ENCODE assay signal across 16 cellular contexts in the genomic region with DNA sequence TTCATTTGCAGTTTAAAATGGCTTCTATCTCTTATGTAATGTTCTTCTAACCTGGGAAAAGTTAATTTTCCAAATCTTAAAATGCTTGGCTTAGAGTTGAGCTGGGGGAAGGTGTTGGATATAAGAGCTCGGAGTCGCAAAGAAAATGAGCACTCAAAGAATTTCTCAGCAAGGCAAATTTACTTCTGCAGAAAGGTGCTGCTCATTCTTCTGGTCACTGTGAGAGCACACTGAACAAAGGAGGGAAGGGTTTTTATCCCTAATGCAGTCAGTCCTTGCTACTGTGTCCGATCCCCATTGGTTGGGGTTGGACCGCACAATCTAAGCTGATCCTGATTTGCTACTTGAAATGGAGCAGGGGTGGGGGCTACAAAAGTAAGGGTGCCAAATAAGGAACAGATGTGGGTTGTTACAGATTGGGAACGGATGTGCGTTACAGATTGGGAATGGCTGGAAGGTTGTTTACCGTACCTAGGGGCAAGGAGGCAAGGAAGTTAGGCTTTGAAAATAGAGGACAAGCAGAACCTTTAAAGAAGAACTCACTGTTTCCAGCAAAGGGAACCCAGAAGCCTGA. TPM values are rescaled to one million over a fixed set of nuclear protein-coding genes. Genes with fewer than 3 reads are reported as not detected.
DNase-seq lines count a peak whose midpoint lies in the region; FAIRE-seq and TF ChIP-seq lines count a peak whose summit lies in the region.
"Had no signal": no experiment of that assay in that cellular context is flagged by ENCODE, and none has a peak within 500 bp of the region (broad histone marks: within the 10 kb centered on the region; RNA-seq: fewer than 3 reads in every experiment).

No MANE protein-coding gene starts in this region.

- no peak overlapping the region for H4K91ac ChIP-seq in H1 (replicated peaks; ENCODE audit: insufficient read length, low read length)

- H3K4me3 Mint-ChIP-seq in neural progenitor cell, result no peak overlapping the region
- H3K4me3 Mint-ChIP-seq: CD14-positive monocyte; CD8-positive, alpha-beta T cell had no signal

- intact Hi-C loops in OCI-LY7 (cut with micrococcal nuclease; ENCODE audit: unreplicated experiment), result no loop called here

- no peaks in the 10 kb centered on the region for H3K27me3 ChIP-seq in H1 (replicated peaks in 1 of 4; ENCODE audit: control insufficient read depth in 3 of 4, extremely low read depth in 1 of 4, insufficient read depth in 3 of 4, low read length in 3 of 4)
- H3K27me3 ChIP-seq in neural progenitor cell, result no peaks in the 10 kb centered on the region

- peaks cover 14% of the 10 kb centered on the region for H3K9me3 Mint-ChIP-seq in neural progenitor cell

- no peak overlapping the region for H3K27ac Mint-ChIP-seq in neural progenitor cell
- H3K27ac Mint-ChIP-seq: CD14-positive monocyte; CD8-positive, alpha-beta T cell had no signal

- WGBS in H1 (ENCODE audit: extremely low coverage in 1 of 2, insufficient coverage in 1 of 2, insufficient read length in 1 of 2, insufficient replicate concordance in 2 of 2, low coverage in 1 of 2, low lambda C conversion rate in 2 of 2, missing lambda C conversion rate in 1 of 2), 2 experiments, result 92% methylated on average over 7 of the region's 7 CpGs; no CpG with 5 or more reads in 1 of the 2 experiments

- no peak for TF ChIP-seq RAD21 in H1 (IDR thresholded peaks at IDR 0.05 in 1 of 2, conservative IDR thresholded peaks at IDR 0.05 in 1 of 2; ENCODE audit: low read depth in 2 of 2, low read length in 2 of 2)

- H3K9ac ChIP-seq in H1 (replicated peaks in 1 of 4; ENCODE audit: extremely low read depth in 1 of 4, low read depth in 3 of 4, low read length in 3 of 4), result no peak overlapping the region
- no peak overlapping the region for H3K9ac ChIP-seq in neural progenitor cell
- H3K9ac ChIP-seq: KMS-11 had no signal

- POLR2A ChIA-PET in OCI-LY7 (lab: Charles Lee) (interaction anchor here (0.6 kb wide), 1 partner anchor 54 kb away, joined by 5 read pairs; no protein-coding TSS in a partner anchor), H1 (lab: Charles Lee; ENCODE audit: partially characterized antibody) (interaction anchor here (0.6 to 1.3 kb wide), 3 partner anchors 16 to 54 kb away, joined by 3 to 5 read pairs (median 4); no protein-coding TSS in a partner anchor)

- H3K27ac ChIP-seq in OCI-LY7 (ENCODE audit: low read depth, low read length, poor library complexity, severe bottlenecking) (no peak overlapping the region), H1 (ENCODE audit: low read depth, low read length) (no peak overlapping the region), neural progenitor cell (no peak overlapping the region)
- H3K27ac ChIP-seq: 22Rv1, KMS-11 had no signal

- no peak overlapping the region for H3K4me3 ChIP-seq in OCI-LY7 (ENCODE audit: low read depth, low read length, poor library complexity, severe bottlenecking)
- H3K4me3 ChIP-seq in H1 (ENCODE audit: extremely low read depth in 1 of 4, insufficient read depth in 2 of 4, low read depth in 3 of 4, low read length in 4 of 4), result no peak overlapping the region
- no peak overlapping the region for H3K4me3 ChIP-seq in neural progenitor cell

- no peak for TF ChIP-seq CTCF in OCI-LY7 (conservative IDR thresholded peaks at IDR 0.05; ENCODE audit: low read length)
- no peak for TF ChIP-seq CTCF in H1 (IDR thresholded peaks at IDR 0.05; ENCODE audit: control extremely low read depth in 1 of 3, insufficient read depth in 1 of 3, low read depth in 1 of 3, low read length in 3 of 3)
- TF ChIP-seq CTCF in neural progenitor cell (IDR thresholded peaks at IDR 0.05), result no peak

- H3K79me2 ChIP-seq in OCI-LY7 (ENCODE audit: insufficient read depth, low read depth, low read length), result no peaks in the 10 kb centered on the region
- H3K79me2 ChIP-seq in H1 (ENCODE audit: control insufficient read depth in 1 of 2, insufficient read depth in 2 of 2, low read length in 2 of 2), result no peaks in the 10 kb centered on the region
- no peaks in the 10 kb centered on the region for H3K79me2 ChIP-seq in neural progenitor cell (ENCODE audit: low read depth)

- H2BK15ac ChIP-seq in H1 (ENCODE audit: low read length), result no peak overlapping the region

- no peak overlapping the region for H3K18ac ChIP-seq in H1 (ENCODE audit: extremely low read depth, low read length)

- H3K4ac ChIP-seq in H1 (replicated peaks; ENCODE audit: insufficient read length, low read depth, low read length), result no peak overlapping the region

- H3K23me2 ChIP-seq in H1 (ENCODE audit: low read depth, low read length), result no peaks in the 10 kb centered on the region

- CTCF ChIA-PET in OCI-LY7 (lab: Charles Lee; ENCODE audit: unreplicated experiment), result no interaction called here
- CTCF ChIA-PET in H1 (lab: Charles Lee; ENCODE audit: partially characterized antibody), result interaction anchor here (1.0 to 1.3 kb wide), 3 partner anchors 11 to 19 kb away, joined by 3 read pairs; no protein-coding TSS in a partner anchor

- DNase-seq in DMS53 (lab: John Stamatoyannopoulos, UW) (peak; percentile 34), DMS53 treated with DMSO at 0.1 percent for 48 hours (lab: John Stamatoyannopoulos, UW; ENCODE audit: unreplicated experiment) (no peak), OCI-LY7 (ENCODE audit: low spot score) (peak; percentile 14), H1 (ENCODE audit: low read depth in 1 of 2, low spot score in 2 of 2) (no peak), neural progenitor cell (ENCODE audit: low spot score) (peak; percentile 12), frontal cortex (ENCODE audit: low spot score in 2 of 2) (no peak), GM19240 (ENCODE audit: insufficient read length, low spot score) (no peak)
- no peak for DNase-seq in activated CD4-positive, alpha-beta T cell treated with anti-CD3 and anti-CD28 coated beads, Interleukin-2, amount 50 U/mL, for 4 hours
- DNase-seq: Caco-2; CD8-positive, alpha-beta T cell; IMR-90 had no signal

- no peak overlapping the region for H3K4me2 ChIP-seq in OCI-LY7 (ENCODE audit: low read length)
- H3K4me2 ChIP-seq in H1 (ENCODE audit: insufficient read depth in 1 of 2, low read depth in 2 of 2, low read length in 2 of 2), result no peak overlapping the region
- H3K4me2 ChIP-seq in neural progenitor cell, result no peak overlapping the region
- H3K4me2 ChIP-seq: KMS-11 had no signal

- H2AK5ac ChIP-seq in H1 (ENCODE audit: low read depth, low read length), result no peak overlapping the region

- H3K14ac ChIP-seq in H1 (ENCODE audit: insufficient read length), result no peak overlapping the region

- H2BK5ac ChIP-seq in H1 (ENCODE audit: low read depth, low read length), result no peak overlapping the region

- H3K4me1 Mint-ChIP-seq in neural progenitor cell, result no peaks in the 10 kb centered on the region
- H3K4me1 Mint-ChIP-seq: CD14-positive monocyte had no signal

- no peak overlapping the region for H4K5ac ChIP-seq in H1 (ENCODE audit: insufficient read length, low read depth, low read length)

- no peak overlapping the region for H3K56ac ChIP-seq in H1 (replicated peaks; ENCODE audit: insufficient read length, low read depth, low read length)

- no peak overlapping the region for H2BK20ac ChIP-seq in H1 (ENCODE audit: low read length)

- no peak for TF ChIP-seq POLR2A in H1 (IDR thresholded peaks at IDR 0.05; ENCODE audit: control extremely low read depth in 1 of 2, low read depth in 2 of 2, low read length in 2 of 2)

- H3K4me1 ChIP-seq in OCI-LY7 (ENCODE audit: insufficient read depth, low read length, poor library complexity, severe bottlenecking) (no peaks in the 10 kb centered on the region), H1 (replicated peaks in 1 of 4; ENCODE audit: control insufficient read depth in 3 of 4, insufficient read depth in 4 of 4, low read length in 3 of 4) (no peaks in the 10 kb centered on the region; a peak in 1 of 7 replicates), neural progenitor cell (no peaks in the 10 kb centered on the region)
- H3K4me1 ChIP-seq: Caco-2 had no signal

- no peak for TF ChIP-seq EP300 in H1 (IDR thresholded peaks at IDR 0.05; ENCODE audit: borderline replicate concordance in 1 of 2, low read depth in 2 of 2, low read length in 2 of 2)

- no peak overlapping the region for H2BK12ac ChIP-seq in H1 (ENCODE audit: low read depth, low read length)

- H3K23ac ChIP-seq in H1 (ENCODE audit: insufficient read length), result no peak overlapping the region

- no peak overlapping the region for H2BK120ac ChIP-seq in H1 (replicated peaks; ENCODE audit: low read depth, low read length)

- no peaks in the 10 kb centered on the region for H3K36me3 ChIP-seq in OCI-LY7 (ENCODE audit: insufficient read depth, low read length)
- no peaks in the 10 kb centered on the region for H3K36me3 ChIP-seq in H1 (ENCODE audit: control insufficient read depth in 2 of 4, insufficient read depth in 4 of 4, low read length in 3 of 4)
- no peaks in the 10 kb centered on the region for H3K36me3 ChIP-seq in neural progenitor cell

- no TSS peak for BruUV-seq in OCI-LY7 (replicated peaks; lab: Mats Ljungman, UMichigan)

- peaks cover 26% of the 10 kb centered on the region; the same call in 1 of the 2 replicates for H3K9me3 ChIP-seq in OCI-LY7 (ENCODE audit: low read length)
- H3K9me3 ChIP-seq in H1 (ENCODE audit: insufficient read depth in 2 of 2, low read depth in 1 of 2, low read length in 1 of 2), result no peaks in the 10 kb centered on the region
- H3K9me3 ChIP-seq in neural progenitor cell (ENCODE audit: low read depth), result no peaks in the 10 kb centered on the region

- H3K36me3 Mint-ChIP-seq in neural progenitor cell, result peaks cover 2% of the 10 kb centered on the region
- H3K36me3 Mint-ChIP-seq: CD14-positive monocyte; CD8-positive, alpha-beta T cell had no signal

- H3K9me2 ChIP-seq in OCI-LY7 (ENCODE audit: insufficient read depth, low read length), result no peaks in the 10 kb centered on the region

- no peaks in the 10 kb centered on the region for H3F3A ChIP-seq in neural progenitor cell (ENCODE audit: low read depth)

- H4K8ac ChIP-seq in H1 (ENCODE audit: extremely low read depth, insufficient read depth, low read length), result no peak overlapping the region

- H3K79me1 ChIP-seq in H1 (ENCODE audit: low read depth, low read length), result no peaks in the 10 kb centered on the region

- no peaks in the 10 kb centered on the region for H3K27me3 Mint-ChIP-seq in neural progenitor cell (ENCODE audit: insufficient read depth, low read depth)

- H2AFZ ChIP-seq in OCI-LY7 (ENCODE audit: low read length) (no peak overlapping the region), H1 (ENCODE audit: low read length) (0 out of 2 replicates have a peak overlapping the region, but pooled peaks have one; percentile 5), neural progenitor cell (replicated peaks) (peak overlapping the region; percentile 61)

- no peaks in the 10 kb centered on the region for H4K20me1 ChIP-seq in OCI-LY7 (ENCODE audit: insufficient read depth, low read length)
- H4K20me1 ChIP-seq in H1 (replicated peaks in 1 of 2; ENCODE audit: control insufficient read depth in 1 of 2, insufficient read depth in 2 of 2, low read length in 2 of 2), result no peaks in the 10 kb centered on the region
- H4K20me1 ChIP-seq in neural progenitor cell (ENCODE audit: low read depth), result no peaks in the 10 kb centered on the region

- FAIRE-seq in H1 (lab: Jason Lieb, UNC) (no peak), frontal cortex (lab: Jason Lieb, UNC) (no peak)
- FAIRE-seq: GM18507, H54 had no signal

RNA-seq across cellular contexts. Expression of gene TXNRD1, which starts 19.4 kb away (rescaled TPM):
- 132 and 140 TPM in 2 replicates for total RNA-seq in OCI-LY7 (2014; rRNA removed; shearing (Covaris generic))
- total RNA-seq in OCI-LY7 (2022) (108 and 117 TPM in 2 replicates), neural progenitor cell (ENCODE audit: low replicate concordance) (92.0 and 99.8 TPM in 2 replicates), frontal cortex (102 TPM)
- total RNA-seq in H1 (2021; fragmentation: NEBNext Ultra II Directional; extraction: Animal tissue kit (Norgen Biotek cat#: 25700)), result 120 and 127 TPM in 2 replicates
- polyA plus RNA-seq in H1 (2011; rRNA removed), result 56.8 and 70.6 TPM in 2 replicates
- polyA plus RNA-seq in H1 (2011; cell fraction: cytosol; rRNA removed), result 89.5 TPM
- polyA plus RNA-seq in H1 (2011; cell fraction: nucleus; rRNA removed), result 112 TPM
- 82.0 to 110 TPM (median 92.9 TPM) in 4 replicates for polyA plus RNA-seq in H1 (2012, experiment 1 of 2)
- polyA plus RNA-seq in H1 (2012, experiment 2 of 2), result 9.3 TPM
- 62.9 TPM for polyA plus RNA-seq in H1 (2013, experiment 1 of 2)
- 66.1 TPM for polyA plus RNA-seq in H1 (2013, experiment 2 of 2)
- polyA minus RNA-seq in H1 (2011; rRNA and poly(A)+ RNA removed), result 256 and 340 TPM in 2 replicates
- 47.9 TPM for polyA minus RNA-seq in H1 (2011; cell fraction: cytosol; rRNA and poly(A)+ RNA removed)
- polyA minus RNA-seq in H1 (2011; cell fraction: nucleus; rRNA and poly(A)+ RNA removed), result 122 TPM

Comparison
In these comparisons a context has a peak if more than half of its experiments do, and no peak if none do; other contexts are left out.
1. DNase-seq: peak in DMS53 (single experiment), OCI-LY7 (single experiment) and neural progenitor cell (single experiment); none in DMS53 treated with DMSO at 0.1 percent for 48 hours (single experiment), H1 (0 of 2), frontal cortex (0 of 2), activated CD4-positive, alpha-beta T cell treated with anti-CD3 and anti-CD28 coated beads, Interleukin-2, amount 50 U/mL, for 4 hours (0 of 2) and GM19240 (single experiment).